In the genomic region with DNA sequence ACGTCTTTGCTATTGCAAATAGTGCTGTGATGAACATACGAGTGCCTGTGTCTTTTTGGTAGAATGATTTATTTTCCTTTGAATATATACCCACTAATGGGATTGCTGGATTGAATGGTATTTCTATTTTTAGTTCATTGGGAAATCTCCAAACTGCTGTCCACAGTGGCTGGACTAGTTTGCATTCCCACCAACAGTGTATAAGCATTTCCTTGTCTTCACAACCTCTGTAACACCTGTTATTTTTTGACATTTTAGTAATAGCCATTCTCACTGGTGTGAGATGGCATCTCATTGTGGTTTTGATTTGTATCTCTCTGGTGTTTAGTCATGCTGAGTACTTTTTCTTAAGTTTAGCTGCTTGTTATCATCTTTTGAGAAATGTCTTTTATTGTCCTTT, we compare ENCODE assay signal across 22 cellular contexts.
"Had no signal": no experiment of that assay in that cellular context is flagged by ENCODE, and none has a peak within 500 bp of the region (broad histone marks: within the 10 kb centered on the region; RNA-seq: fewer than 3 reads in every experiment).

No MANE protein-coding gene starts in this region.

- H3K4me1 ChIP-seq: left ventricle myocardium inferior, suprapubic skin had no signal

- H3K27ac Mint-ChIP-seq: activated B cell treated with CpG ODN at 0.5 μM for 24 hours; activated CD8-positive, alpha-beta T cell treated with anti-CD3 and anti-CD28 coated beads, Interleukin-2, amount 10 ng/mL, durations not matched to agents 7 days and 5 days; activated naive CD8-positive, alpha-beta T cell; effector memory CD8-positive, alpha-beta T cell; natural killer cell treated with Interleukin-12 subunit alpha and Interleukin-12 subunit beta and Interleukin-15 and Interleukin-18, amount 100 ng/mL, for 72 hours; T-helper 2 cell treated with Interferon-gamma antibody and Interleukin-4, amounts not matched to agents 5 μg/mL and 100 μg/mL, for 36 hours had no signal

- H3K4me3 ChIP-seq: left ventricle myocardium inferior, skin epidermis, suprapubic skin had no signal

- H3K36me3 Mint-ChIP-seq: activated naive CD8-positive, alpha-beta T cell had no signal

- H3K27me3 ChIP-seq: suprapubic skin had no signal

- H3K9me3 ChIP-seq: suprapubic skin had no signal

- H3K27ac ChIP-seq: epithelial cell of prostate, left ventricle myocardium inferior, skin epidermis, suprapubic skin had no signal

- H3K36me3 ChIP-seq: left ventricle myocardium inferior, suprapubic skin had no signal

- H3K4me1 Mint-ChIP-seq: activated B cell treated with CpG ODN at 0.5 μM for 24 hours had no signal

- DNase-seq: activated B cell treated with CpG ODN at 0.5 μM for 24 hours; activated CD4-positive, alpha-beta T cell treated with anti-CD3 and anti-CD28 coated beads for 48 hours; activated CD8-positive, alpha-beta memory T cell treated with anti-CD3 and anti-CD28 coated beads, Interleukin-2, amount 50 U/mL, for 4 hours; activated CD8-positive, alpha-beta T cell treated with anti-CD3 and anti-CD28 coated beads, Interleukin-2, amount 10 ng/mL, durations not matched to agents 7 days and 5 days; activated effector memory CD4-positive, alpha-beta T cell treated with anti-CD3 and anti-CD28 coated beads, Interleukin-2, amount 50 U/mL, for 16 hours; activated T-cell treated with anti-CD3 and anti-CD28 coated beads, Interleukin-2, amount 50 U/mL, for 48 hours; anterior cingulate cortex; dermis blood vessel endothelial cell; effector memory CD8-positive, alpha-beta T cell; hippocampal formation; kidney; left ventricle myocardium inferior; nucleus accumbens; stimulated activated CD4-positive, alpha-beta T cell treated with anti-CD3 and anti-CD28 coated beads, Interleukin-4, amount 100 ng/mL, for 4 hours; stimulated activated CD8-positive, alpha-beta memory T cell treated with anti-CD3 and anti-CD28 coated beads, Interleukin-4, amount 100 ng/mL, for 48 hours; stimulated activated naive CD8-positive, alpha-beta T cell treated with anti-CD3 and anti-CD28 coated beads, Interleukin-15, Interleukin-2, amounts not matched to agents 100 U/mL and 50 U/mL, for 24 hours had no signal

- H3K4me3 Mint-ChIP-seq: activated B cell treated with CpG ODN at 0.5 μM for 24 hours; activated CD8-positive, alpha-beta T cell treated with anti-CD3 and anti-CD28 coated beads, Interleukin-2, amount 10 ng/mL, durations not matched to agents 7 days and 5 days; activated naive CD8-positive, alpha-beta T cell; effector memory CD8-positive, alpha-beta T cell; natural killer cell treated with Interleukin-12 subunit alpha and Interleukin-12 subunit beta and Interleukin-15 and Interleukin-18, amount 100 ng/mL, for 72 hours; T-helper 2 cell treated with Interferon-gamma antibody and Interleukin-4, amounts not matched to agents 5 μg/mL and 100 μg/mL, for 36 hours had no signal

- H3K27me3 Mint-ChIP-seq: activated B cell treated with CpG ODN at 0.5 μM for 24 hours; activated naive CD8-positive, alpha-beta T cell; natural killer cell treated with Interleukin-12 subunit alpha and Interleukin-12 subunit beta and Interleukin-15 and Interleukin-18, amount 100 ng/mL, for 72 hours had no signal
